9 cellular contexts compared by ENCODE assay signal in the genomic region with DNA sequence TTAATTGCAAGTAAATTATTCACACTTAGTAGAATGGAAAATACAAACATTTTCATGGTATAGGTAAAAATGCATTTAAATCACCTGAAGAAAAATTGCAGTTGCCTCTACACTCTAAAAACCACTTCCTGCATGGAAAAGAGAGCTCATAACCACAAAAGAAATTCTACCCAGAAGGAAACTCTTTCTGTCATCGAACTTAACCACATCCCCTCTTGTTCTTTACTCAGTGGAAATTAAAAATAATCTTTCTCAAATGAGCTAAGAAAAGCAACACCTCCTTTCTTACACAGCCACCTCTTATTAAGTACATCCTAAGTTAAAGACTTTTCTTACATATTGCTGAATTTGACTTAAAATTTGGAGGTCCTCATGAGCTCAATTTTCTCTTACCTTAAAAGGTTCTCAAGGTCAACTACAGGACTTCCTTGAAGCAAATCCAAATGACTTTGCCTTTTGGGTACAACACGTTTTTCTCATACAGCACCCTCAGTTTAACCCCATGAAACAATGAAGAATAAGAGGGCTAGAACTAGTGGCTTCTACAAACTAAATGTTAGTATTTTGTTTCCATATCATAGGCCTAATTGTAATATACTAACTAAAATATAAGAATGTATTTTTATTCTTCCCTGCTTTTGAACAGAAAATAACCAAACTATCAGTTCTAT.
DNase-seq lines count a peak whose midpoint lies in the region; ATAC-seq and TF ChIP-seq lines count a peak whose summit lies in the region.
"Had no signal": no experiment of that assay in that cellular context is flagged by ENCODE, and none has a peak within 500 bp of the region (broad histone marks: within the 10 kb centered on the region; RNA-seq: fewer than 3 reads in every experiment).

No MANE protein-coding gene starts in this region.

- no peak for TF ChIP-seq CTCF in GM06990 (IDR thresholded peaks at IDR 0.05; ENCODE audit: insufficient read depth, low read length, poor library complexity, severe bottlenecking)
- no peak for TF ChIP-seq CTCF in neural progenitor cell (IDR thresholded peaks at IDR 0.05)

- no peaks in the 10 kb centered on the region for H3F3A ChIP-seq in neural progenitor cell (ENCODE audit: low read depth)

- no peaks in the 10 kb centered on the region for H3K27me3 ChIP-seq in GM06990 (replicated peaks; ENCODE audit: control insufficient read depth, insufficient read depth, low read length)
- no peaks in the 10 kb centered on the region for H3K27me3 ChIP-seq in neural progenitor cell

- H3K27ac Mint-ChIP-seq in activated T-helper 2 cell treated with anti-CD3 and anti-CD28 coated beads, Interferon-gamma antibody, Interleukin-2, Interleukin-4, amounts not matched to agents 10 μg/mL and 5 μg/mL and 100 μg/mL, durations not matched to agents 14 hours and 24 hours and 36 hours, result peak overlapping the region; percentile 81
- H3K27ac Mint-ChIP-seq in neural progenitor cell, result no peak overlapping the region

- ATAC-seq in GM19467 (IDR thresholded peaks at IDR 0.05; ENCODE audit: unreplicated experiment) (peak; percentile 92), HG03354 (IDR thresholded peaks at IDR 0.05; ENCODE audit: poor library complexity, severe bottlenecking, unreplicated experiment) (peak; percentile 87)

- H4K20me1 ChIP-seq in neural progenitor cell (ENCODE audit: low read depth), result no peaks in the 10 kb centered on the region

- no peaks in the 10 kb centered on the region for H3K36me3 ChIP-seq in GM06990 (ENCODE audit: control insufficient read depth, insufficient read depth, low read length)
- H3K36me3 ChIP-seq in neural progenitor cell, result no peaks in the 10 kb centered on the region

- peaks cover 12% of the 10 kb centered on the region for H3K9me3 Mint-ChIP-seq in activated T-helper 2 cell treated with anti-CD3 and anti-CD28 coated beads, Interferon-gamma antibody, Interleukin-2, Interleukin-4, amounts not matched to agents 10 μg/mL and 5 μg/mL and 100 μg/mL, durations not matched to agents 14 hours and 24 hours and 36 hours
- peaks cover 3% of the 10 kb centered on the region for H3K9me3 Mint-ChIP-seq in neural progenitor cell

- intact Hi-C loops in activated T-helper 2 cell treated with anti-CD3 and anti-CD28 coated beads, Interferon-gamma antibody, Interleukin-2, Interleukin-4, amounts not matched to agents 10 μg/mL and 5 μg/mL and 100 μg/mL, durations not matched to agents 14 hours and 24 hours and 36 hours (cut with micrococcal nuclease), result loop anchor here (1.0 to 10.0 kb wide), 8 partner anchors 31 to 1078 kb away; partner anchors contain the start of genes CRIM1, PRKD3 and STRN

- peaks cover 11% of the 10 kb centered on the region for H3K36me3 Mint-ChIP-seq in activated T-helper 2 cell treated with anti-CD3 and anti-CD28 coated beads, Interferon-gamma antibody, Interleukin-2, Interleukin-4, amounts not matched to agents 10 μg/mL and 5 μg/mL and 100 μg/mL, durations not matched to agents 14 hours and 24 hours and 36 hours (ENCODE audit: low read depth)
- H3K36me3 Mint-ChIP-seq in neural progenitor cell, result no peaks in the 10 kb centered on the region

- peak; percentile 40 for DNase-seq in GM06990 (ENCODE audit: extremely low read depth, insufficient read length)
- no peak for DNase-seq in activated T-helper 2 cell treated with anti-CD3 and anti-CD28 coated beads, Interferon-gamma antibody, Interleukin-2, Interleukin-4, amounts not matched to agents 10 μg/mL and 5 μg/mL and 100 μg/mL, durations not matched to agents 14 hours and 24 hours and 36 hours (ENCODE audit: low spot score)
- DNase-seq in neural progenitor cell (ENCODE audit: low spot score), result no peak
- DNase-seq in cerebellar cortex (ENCODE audit: low spot score), result no peak
- DNase-seq in NCI-H1048 (lab: John Stamatoyannopoulos, UW), result no peak
- no peak for DNase-seq in DMS53 (lab: John Stamatoyannopoulos, UW)
- DNase-seq: erythroblast had no signal

- no peak overlapping the region for H3K27ac ChIP-seq in neural progenitor cell

- H3K4me2 ChIP-seq in neural progenitor cell, result no peak overlapping the region

- H3K9me3 ChIP-seq in neural progenitor cell (ENCODE audit: low read depth), result no peaks in the 10 kb centered on the region

- H2AFZ ChIP-seq in neural progenitor cell (replicated peaks), result no peak overlapping the region

- peak overlapping the region; percentile 44 for H3K4me3 Mint-ChIP-seq in activated T-helper 2 cell treated with anti-CD3 and anti-CD28 coated beads, Interferon-gamma antibody, Interleukin-2, Interleukin-4, amounts not matched to agents 10 μg/mL and 5 μg/mL and 100 μg/mL, durations not matched to agents 14 hours and 24 hours and 36 hours (ENCODE audit: low read depth)
- no peak overlapping the region for H3K4me3 Mint-ChIP-seq in neural progenitor cell

- H3K4me3 ChIP-seq in GM06990 (replicated peaks; ENCODE audit: low read depth, low read length), result no peak overlapping the region
- no peak overlapping the region for H3K4me3 ChIP-seq in neural progenitor cell

- no peaks in the 10 kb centered on the region for H3K4me1 ChIP-seq in neural progenitor cell

- H3K79me2 ChIP-seq in neural progenitor cell (ENCODE audit: low read depth), result no peaks in the 10 kb centered on the region

- H3K27me3 Mint-ChIP-seq in activated T-helper 2 cell treated with anti-CD3 and anti-CD28 coated beads, Interferon-gamma antibody, Interleukin-2, Interleukin-4, amounts not matched to agents 10 μg/mL and 5 μg/mL and 100 μg/mL, durations not matched to agents 14 hours and 24 hours and 36 hours (ENCODE audit: low read depth), result peaks cover 2% of the 10 kb centered on the region
- no peaks in the 10 kb centered on the region for H3K27me3 Mint-ChIP-seq in neural progenitor cell (ENCODE audit: insufficient read depth, low read depth)

- no peak overlapping the region for H3K9ac ChIP-seq in neural progenitor cell

- H3K4me1 Mint-ChIP-seq in activated T-helper 2 cell treated with anti-CD3 and anti-CD28 coated beads, Interferon-gamma antibody, Interleukin-2, Interleukin-4, amounts not matched to agents 10 μg/mL and 5 μg/mL and 100 μg/mL, durations not matched to agents 14 hours and 24 hours and 36 hours (ENCODE audit: low read depth), result peaks cover 52% of the 10 kb centered on the region
- H3K4me1 Mint-ChIP-seq in neural progenitor cell, result peaks cover 5% of the 10 kb centered on the region
